In genomic region chr22:41359376-41359775, GRCh38 we compare ENCODE assay signal across 2 cellular contexts.
TF ChIP-seq lines count a peak whose summit lies in the region.

No MANE protein-coding gene starts in this region.

TF ChIP-seq in HCT116, 20 proteins besides CTCF, POLR2A, EP300 and RAD21 (continued from another document):
- no peak for TF ChIP-seq ZBTB33 (IDR thresholded peaks at IDR 0.05; ENCODE audit: extremely low read depth, insufficient replicate concordance, low read length)
- no peak for TF ChIP-seq EZH2 (IDR thresholded peaks at IDR 0.05)
- TF ChIP-seq CEBPB (IDR thresholded peaks at IDR 0.05; ENCODE audit: low read depth): no peak
- no peak for TF ChIP-seq SIN3A (IDR thresholded peaks at IDR 0.05; ENCODE audit: low read depth)
- TF ChIP-seq ATF3 (IDR thresholded peaks at IDR 0.05): no peak
- TF ChIP-seq YY1 (IDR thresholded peaks at IDR 0.05; ENCODE audit: extremely low read depth, insufficient replicate concordance, low read depth, low read length): no peak
- TF ChIP-seq SP1 (IDR thresholded peaks at IDR 0.05; ENCODE audit: low read depth): no peak
- no peak for TF ChIP-seq SRF (IDR thresholded peaks at IDR 0.05; ENCODE audit: low read depth)
- TF ChIP-seq ZFX (IDR thresholded peaks at IDR 0.05): no peak
- no peak for TF ChIP-seq JUND (IDR thresholded peaks at IDR 0.05)
- no peak for TF ChIP-seq POLR2AphosphoS5 (IDR thresholded peaks at IDR 0.05; ENCODE audit: low read depth, low read length)
- no peak for TF ChIP-seq EGR1 (IDR thresholded peaks at IDR 0.05; ENCODE audit: low read depth)
- TF ChIP-seq FOSL1 (IDR thresholded peaks at IDR 0.05; ENCODE audit: low read depth): no peak
- no peak for TF ChIP-seq MAX (IDR thresholded peaks at IDR 0.05)
- no peak for TF ChIP-seq ZNF274 (IDR thresholded peaks at IDR 0.05; ENCODE audit: low read depth, low read length)
- no peak for TF ChIP-seq ELF1 (IDR thresholded peaks at IDR 0.05; ENCODE audit: borderline replicate concordance, low read depth)
- no peak for TF ChIP-seq REST (IDR thresholded peaks at IDR 0.05; ENCODE audit: low read depth)
TF ChIP-seq in HCT116: peak in this region for 0.

TF ChIP-seq in HEK293T, 16 proteins besides CTCF, POLR2A, EP300 and RAD21 (continued from another document):
- no peak for TF ChIP-seq PKNOX1 (IDR thresholded peaks at IDR 0.05)
- no peak for TF ChIP-seq L3MBTL2 (conservative IDR thresholded peaks at IDR 0.05)
- no peak for TF ChIP-seq BHLHE40 (IDR thresholded peaks at IDR 0.05; ENCODE audit: borderline replicate concordance)
- no peak for TF ChIP-seq LEF1 (IDR thresholded peaks at IDR 0.05; ENCODE audit: borderline replicate concordance)
- no peak for TF ChIP-seq FOXK2 (IDR thresholded peaks at IDR 0.05)
